In genomic region chrX:103879339-103879738, GRCh38 we compare ENCODE assay signal across 18 cellular contexts. TPM values are rescaled to one million over a fixed set of nuclear protein-coding genes. Genes with fewer than 3 reads are reported as not detected.
DNase-seq lines count a peak whose midpoint lies in the region; ATAC-seq, FAIRE-seq and TF ChIP-seq lines count a peak whose summit lies in the region.
"Had no signal": no experiment of that assay in that cellular context is flagged by ENCODE, and none has a peak within 500 bp of the region (broad histone marks: within the 10 kb centered on the region; RNA-seq: fewer than 3 reads in every experiment).

No MANE protein-coding gene starts in this region.

- intact Hi-C loops in activated naive CD4-positive, alpha-beta T cell treated with anti-CD3 and anti-CD28 coated beads for 36 hours (cut with micrococcal nuclease), result no loop called here

- H2AFZ ChIP-seq in astrocyte (ENCODE audit: low read depth, low read length), result no peak overlapping the region
- H2AFZ ChIP-seq: neural progenitor cell had no signal

- DNase-seq in stimulated activated naive CD8-positive, alpha-beta T cell treated with anti-CD3 and anti-CD28 coated beads, Interleukin-15, amount 100 ng/mL, for 72 hours, result no peak
- DNase-seq in astrocyte (ENCODE audit: low read depth) (peak; percentile 37), islet precursor cell (peak; percentile 66), HEK293T (ENCODE audit: extremely low spot score) (no peak)
- no peak for DNase-seq in stimulated activated naive B cell treated with anti-CD40 and anti-IgM and Interleukin-4, amounts not matched to agents 10 μg/mL and 1 μg/mL and 100 μg/mL, for 72 hours
- DNase-seq in activated naive CD4-positive, alpha-beta T cell treated with anti-CD3 and anti-CD28 coated beads for 36 hours, result no peak
- DNase-seq: activated effector memory CD4-positive, alpha-beta T cell treated with anti-CD3 and anti-CD28 coated beads, Interleukin-2, amount 50 U/mL, for 16 hours; effector memory CD4-positive, alpha-beta T cell; GOT3; NCI-H2081 treated with DMSO at 0.1 percent for 48 hours; NCI-H82; stomach had no signal

- no peaks in the 10 kb centered on the region for H3K79me2 ChIP-seq in astrocyte (ENCODE audit: insufficient read depth, low read length)

- peak overlapping the region; percentile 54 for H3K27ac Mint-ChIP-seq in stimulated activated naive CD8-positive, alpha-beta T cell treated with anti-CD3 and anti-CD28 coated beads, Interleukin-15, Interleukin-2, amounts not matched to agents 100 ng/mL and 50 ng/mL, for 24 hours
- no peak overlapping the region for H3K27ac Mint-ChIP-seq in stimulated activated naive CD8-positive, alpha-beta T cell treated with anti-CD3 and anti-CD28 coated beads, Interleukin-15, amount 100 ng/mL, for 72 hours
- H3K27ac Mint-ChIP-seq in astrocyte (ENCODE audit: unreplicated experiment), result peak overlapping the region; percentile 95
- H3K27ac Mint-ChIP-seq in stimulated activated naive B cell treated with anti-CD40 and anti-IgM and Interleukin-4, amounts not matched to agents 10 μg/mL and 1 μg/mL and 100 μg/mL, for 72 hours, result no peak overlapping the region
- H3K27ac Mint-ChIP-seq in activated naive CD4-positive, alpha-beta T cell treated with anti-CD3 and anti-CD28 coated beads for 36 hours, result no peak overlapping the region
- H3K27ac Mint-ChIP-seq: neural progenitor cell had no signal

- peaks cover 13% of the 10 kb centered on the region for H3K4me1 ChIP-seq in astrocyte (ENCODE audit: insufficient read depth, low read length)
- H3K4me1 ChIP-seq: neural progenitor cell, SJCRH30, stomach had no signal

- POLR2A ChIA-PET in HEK293T (lab: Yijun Ruan, JAX), result no interaction called here

- H3K4me2 ChIP-seq in astrocyte (ENCODE audit: low read length), result peak overlapping the region; percentile 76
- H3K4me2 ChIP-seq: neural progenitor cell had no signal

- no peak for ATAC-seq in stimulated activated naive CD8-positive, alpha-beta T cell treated with anti-CD3 and anti-CD28 coated beads, Interleukin-15, amount 100 ng/mL, for 72 hours
- ATAC-seq in stimulated activated naive B cell treated with anti-CD40 and anti-IgM and Interleukin-4, amounts not matched to agents 10 μg/mL and 1 μg/mL and 100 μg/mL, for 72 hours (replicated peaks), result no peak
- ATAC-seq in HG02610 (IDR thresholded peaks at IDR 0.05; ENCODE audit: unreplicated experiment), result no peak
- ATAC-seq: sciatic nerve had no signal

- H3K4me3 Mint-ChIP-seq in stimulated activated naive CD8-positive, alpha-beta T cell treated with anti-CD3 and anti-CD28 coated beads, Interleukin-15, Interleukin-2, amounts not matched to agents 100 ng/mL and 50 ng/mL, for 24 hours, result no peak overlapping the region
- H3K4me3 Mint-ChIP-seq in stimulated activated naive CD8-positive, alpha-beta T cell treated with anti-CD3 and anti-CD28 coated beads, Interleukin-15, amount 100 ng/mL, for 72 hours, result no peak overlapping the region
- peak overlapping the region; percentile 8 for H3K4me3 Mint-ChIP-seq in astrocyte (ENCODE audit: unreplicated experiment)
- no peak overlapping the region for H3K4me3 Mint-ChIP-seq in stimulated activated naive B cell treated with anti-CD40 and anti-IgM and Interleukin-4, amounts not matched to agents 10 μg/mL and 1 μg/mL and 100 μg/mL, for 72 hours
- no peak overlapping the region for H3K4me3 Mint-ChIP-seq in activated naive CD4-positive, alpha-beta T cell treated with anti-CD3 and anti-CD28 coated beads for 36 hours
- H3K4me3 Mint-ChIP-seq: neural progenitor cell had no signal

- no peaks in the 10 kb centered on the region for H3K36me3 Mint-ChIP-seq in stimulated activated naive CD8-positive, alpha-beta T cell treated with anti-CD3 and anti-CD28 coated beads, Interleukin-15, Interleukin-2, amounts not matched to agents 100 ng/mL and 50 ng/mL, for 24 hours (ENCODE audit: low read depth)
- no peaks in the 10 kb centered on the region for H3K36me3 Mint-ChIP-seq in astrocyte (ENCODE audit: low read depth, unreplicated experiment)
- H3K36me3 Mint-ChIP-seq in stimulated activated naive B cell treated with anti-CD40 and anti-IgM and Interleukin-4, amounts not matched to agents 10 μg/mL and 1 μg/mL and 100 μg/mL, for 72 hours, result no peaks in the 10 kb centered on the region
- H3K36me3 Mint-ChIP-seq in activated naive CD4-positive, alpha-beta T cell treated with anti-CD3 and anti-CD28 coated beads for 36 hours (ENCODE audit: low read depth), result no peaks in the 10 kb centered on the region

- H4K20me1 ChIP-seq in astrocyte (ENCODE audit: insufficient read depth, low read length), result no peaks in the 10 kb centered on the region

- H3K9ac ChIP-seq in astrocyte (ENCODE audit: low read length), result peak overlapping the region; percentile 30
- H3K9ac ChIP-seq: neural progenitor cell had no signal

- H3K27me3 Mint-ChIP-seq in stimulated activated naive CD8-positive, alpha-beta T cell treated with anti-CD3 and anti-CD28 coated beads, Interleukin-15, Interleukin-2, amounts not matched to agents 100 ng/mL and 50 ng/mL, for 24 hours, result no peaks in the 10 kb centered on the region
- H3K27me3 Mint-ChIP-seq in stimulated activated naive CD8-positive, alpha-beta T cell treated with anti-CD3 and anti-CD28 coated beads, Interleukin-15, amount 100 ng/mL, for 72 hours, result no peaks in the 10 kb centered on the region
- no peaks in the 10 kb centered on the region for H3K27me3 Mint-ChIP-seq in astrocyte (ENCODE audit: low read depth, unreplicated experiment)
- no peaks in the 10 kb centered on the region for H3K27me3 Mint-ChIP-seq in stimulated activated naive B cell treated with anti-CD40 and anti-IgM and Interleukin-4, amounts not matched to agents 10 μg/mL and 1 μg/mL and 100 μg/mL, for 72 hours
- H3K27me3 Mint-ChIP-seq in activated naive CD4-positive, alpha-beta T cell treated with anti-CD3 and anti-CD28 coated beads for 36 hours (ENCODE audit: low read depth), result no peaks in the 10 kb centered on the region

- H3K9me3 Mint-ChIP-seq in stimulated activated naive CD8-positive, alpha-beta T cell treated with anti-CD3 and anti-CD28 coated beads, Interleukin-15, Interleukin-2, amounts not matched to agents 100 ng/mL and 50 ng/mL, for 24 hours, result no peaks in the 10 kb centered on the region
- H3K9me3 Mint-ChIP-seq in stimulated activated naive CD8-positive, alpha-beta T cell treated with anti-CD3 and anti-CD28 coated beads, Interleukin-15, amount 100 ng/mL, for 72 hours, result peaks cover 0 to under 1% of the 10 kb centered on the region in 2 donors
- H3K9me3 Mint-ChIP-seq in astrocyte (ENCODE audit: unreplicated experiment), result no peaks in the 10 kb centered on the region
- no peaks in the 10 kb centered on the region for H3K9me3 Mint-ChIP-seq in stimulated activated naive B cell treated with anti-CD40 and anti-IgM and Interleukin-4, amounts not matched to agents 10 μg/mL and 1 μg/mL and 100 μg/mL, for 72 hours
- no peaks in the 10 kb centered on the region for H3K9me3 Mint-ChIP-seq in activated naive CD4-positive, alpha-beta T cell treated with anti-CD3 and anti-CD28 coated beads for 36 hours

- H3K4me3 ChIP-seq in astrocyte (ENCODE audit: insufficient read depth, low read depth, low read length), result no peak overlapping the region
- H3K4me3 ChIP-seq: heart right ventricle, neural progenitor cell, SJCRH30, stomach had no signal

- no peaks in the 10 kb centered on the region for H3K9me3 ChIP-seq in astrocyte (ENCODE audit: insufficient read depth, low read depth, low read length)
- H3K9me3 ChIP-seq: heart right ventricle, SJCRH30, stomach had no signal

- TF ChIP-seq CTCF in astrocyte (IDR thresholded peaks at IDR 0.05; ENCODE audit: insufficient read depth, low read depth, low read length), result no peak

- CTCF ChIA-PET in activated naive CD4-positive, alpha-beta T cell treated with anti-CD3 and anti-CD28 coated beads for 36 hours (lab: Charles Lee), result no interaction called here
- CTCF ChIA-PET in HEK293T (lab: Yijun Ruan, JAX), result no interaction called here

- H3K4me1 Mint-ChIP-seq in stimulated activated naive CD8-positive, alpha-beta T cell treated with anti-CD3 and anti-CD28 coated beads, Interleukin-15, Interleukin-2, amounts not matched to agents 100 ng/mL and 50 ng/mL, for 24 hours (ENCODE audit: low read depth), result peaks cover 10% of the 10 kb centered on the region
- peaks cover 5% of the 10 kb centered on the region for H3K4me1 Mint-ChIP-seq in stimulated activated naive CD8-positive, alpha-beta T cell treated with anti-CD3 and anti-CD28 coated beads, Interleukin-15, amount 100 ng/mL, for 72 hours
- peaks cover 15% of the 10 kb centered on the region for H3K4me1 Mint-ChIP-seq in astrocyte (ENCODE audit: low read depth, unreplicated experiment)
- no peaks in the 10 kb centered on the region for H3K4me1 Mint-ChIP-seq in stimulated activated naive B cell treated with anti-CD40 and anti-IgM and Interleukin-4, amounts not matched to agents 10 μg/mL and 1 μg/mL and 100 μg/mL, for 72 hours
- H3K4me1 Mint-ChIP-seq in activated naive CD4-positive, alpha-beta T cell treated with anti-CD3 and anti-CD28 coated beads for 36 hours (ENCODE audit: low read depth), result no peaks in the 10 kb centered on the region
- H3K4me1 Mint-ChIP-seq: neural progenitor cell had no signal

- H3K27ac ChIP-seq in astrocyte (ENCODE audit: low read depth, low read length), result peak overlapping the region; percentile 12
- H3K27ac ChIP-seq: heart right ventricle, neural progenitor cell, SJCRH30, stomach had no signal

- FAIRE-seq in astrocyte (lab: Jason Lieb, UNC), result no peak

- H3K27me3 ChIP-seq in astrocyte (ENCODE audit: insufficient read depth, low read length), result no peaks in the 10 kb centered on the region
- H3K27me3 ChIP-seq: neural progenitor cell, SJCRH30, stomach had no signal

- H3K36me3 ChIP-seq in astrocyte (ENCODE audit: insufficient read depth, low read length), result no peaks in the 10 kb centered on the region
- H3K36me3 ChIP-seq: heart right ventricle, neural progenitor cell, SJCRH30, stomach had no signal

TF ChIP-seq in HEK293T, 16 proteins besides CTCF, POLR2A, EP300 and RAD21:
- TF ChIP-seq FOXK2 (IDR thresholded peaks at IDR 0.05), result no peak
- no peak for TF ChIP-seq ZNF384 (IDR thresholded peaks at IDR 0.05)
- TF ChIP-seq BHLHE40 (IDR thresholded peaks at IDR 0.05; ENCODE audit: borderline replicate concordance), result no peak
- TF ChIP-seq ARNT (IDR thresholded peaks at IDR 0.05), result no peak
- no peak for TF ChIP-seq SUZ12 (IDR thresholded peaks at IDR 0.05)
- TF ChIP-seq L3MBTL2 (conservative IDR thresholded peaks at IDR 0.05), result no peak
- no peak for TF ChIP-seq HDGF (IDR thresholded peaks at IDR 0.05; ENCODE audit: borderline replicate concordance)
- TF ChIP-seq FOXM1 (IDR thresholded peaks at IDR 0.05; ENCODE audit: borderline replicate concordance), result no peak

RNA-seq across cellular contexts. Expression of gene RAB9B, which starts 47.3 kb away (rescaled TPM):
- 1.7 and 2.2 TPM in 2 replicates for total RNA-seq in astrocyte
- under 1 TPM; 0.17 to 0.22 TPM for total RNA-seq in activated naive CD4-positive, alpha-beta T cell treated with anti-CD3 and anti-CD28 coated beads for 36 hours

Comparison
In these comparisons a context has a peak if more than half of its experiments do, and no peak if none do; other contexts are left out.
1. H3K27ac Mint-ChIP-seq: peak in stimulated activated naive CD8-positive, alpha-beta T cell treated with anti-CD3 and anti-CD28 coated beads, Interleukin-15, Interleukin-2, amounts not matched to agents 100 ng/mL and 50 ng/mL, for 24 hours (single experiment) and astrocyte (single experiment); none in stimulated activated naive CD8-positive, alpha-beta T cell treated with anti-CD3 and anti-CD28 coated beads, Interleukin-15, amount 100 ng/mL, for 72 hours (0 of 2), stimulated activated naive B cell treated with anti-CD40 and anti-IgM and Interleukin-4, amounts not matched to agents 10 μg/mL and 1 μg/mL and 100 μg/mL, for 72 hours (single experiment) and activated naive CD4-positive, alpha-beta T cell treated with anti-CD3 and anti-CD28 coated beads for 36 hours (single experiment).
2. DNase-seq: peak in astrocyte (single experiment) and islet precursor cell (single experiment); none in stimulated activated naive CD8-positive, alpha-beta T cell treated with anti-CD3 and anti-CD28 coated beads, Interleukin-15, amount 100 ng/mL, for 72 hours (0 of 2), stimulated activated naive B cell treated with anti-CD40 and anti-IgM and Interleukin-4, amounts not matched to agents 10 μg/mL and 1 μg/mL and 100 μg/mL, for 72 hours (single experiment), activated naive CD4-positive, alpha-beta T cell treated with anti-CD3 and anti-CD28 coated beads for 36 hours (single experiment) and HEK293T (single experiment).